In the genomic region with DNA sequence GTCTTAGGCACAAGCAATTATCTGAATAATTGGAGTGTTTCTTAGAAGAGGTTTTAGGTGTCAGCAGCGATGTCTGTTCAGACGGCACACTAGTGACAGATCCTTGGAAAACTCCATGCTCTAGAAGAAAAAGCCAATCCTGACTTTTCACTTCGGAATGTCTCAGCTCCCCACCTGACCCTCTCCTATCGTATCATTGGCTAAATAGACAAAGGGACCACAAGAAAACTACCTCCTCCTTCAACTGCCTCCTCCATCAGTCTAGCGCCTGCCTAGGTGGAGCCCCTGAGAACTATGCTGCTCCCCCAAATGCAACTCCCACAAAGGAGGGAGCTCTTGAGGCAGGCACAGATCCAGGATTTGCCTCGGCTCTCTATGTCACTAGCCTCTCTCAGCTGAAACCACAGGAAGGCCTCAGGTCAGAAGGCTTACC, we compare ENCODE assay signal across 8 cellular contexts.
DNase-seq lines count a peak whose midpoint lies in the region; ATAC-seq and TF ChIP-seq lines count a peak whose summit lies in the region.

No MANE protein-coding gene starts in this region.

- peak overlapping the region; percentile 68 to 70 for H3K4me3 Mint-ChIP-seq in stimulated activated naive B cell treated with anti-CD40 and anti-IgM and Interleukin-4, amounts not matched to agents 10 μg/mL and 1 μg/mL and 100 μg/mL, for 72 hours

- H3K27ac ChIP-seq in SJSA1 (peak overlapping the region; percentile 92), foreskin keratinocyte (peak overlapping the region; percentile 80)

- no peaks in the 10 kb centered on the region for H3K36me3 ChIP-seq in SJSA1

- H3K4me1 Mint-ChIP-seq in stimulated activated naive B cell treated with anti-CD40 and anti-IgM and Interleukin-4, amounts not matched to agents 10 μg/mL and 1 μg/mL and 100 μg/mL, for 72 hours, result peaks cover 67 to 88% of the 10 kb centered on the region in 2 donors

- H3K27me3 Mint-ChIP-seq in stimulated activated naive B cell treated with anti-CD40 and anti-IgM and Interleukin-4, amounts not matched to agents 10 μg/mL and 1 μg/mL and 100 μg/mL, for 72 hours, result no peaks in the 10 kb centered on the region

- peak overlapping the region; percentile 99 for H3K27ac Mint-ChIP-seq in stimulated activated naive B cell treated with anti-CD40 and anti-IgM and Interleukin-4, amounts not matched to agents 10 μg/mL and 1 μg/mL and 100 μg/mL, for 72 hours

- ATAC-seq in GM19455 (IDR thresholded peaks at IDR 0.05; ENCODE audit: unreplicated experiment), result peak; percentile 4
- peak; percentile 35 for ATAC-seq in foreskin keratinocyte
- ATAC-seq in stimulated activated naive B cell treated with anti-CD40 and anti-IgM and Interleukin-4, amounts not matched to agents 10 μg/mL and 1 μg/mL and 100 μg/mL, for 72 hours (replicated peaks), result peak in 1 of 2 donors; percentile 0
- ATAC-seq in GM19467 (IDR thresholded peaks at IDR 0.05; ENCODE audit: unreplicated experiment), result no peak
- ATAC-seq in GM18517 (IDR thresholded peaks at IDR 0.05; ENCODE audit: unreplicated experiment), result no peak

- H3K4me1 ChIP-seq in SJSA1 (replicated peaks) (peaks cover 87% of the 10 kb centered on the region), foreskin keratinocyte (peaks cover 21% of the 10 kb centered on the region)

- no peaks in the 10 kb centered on the region for H3K27me3 ChIP-seq in SJSA1 (replicated peaks)
- no peaks in the 10 kb centered on the region for H3K27me3 ChIP-seq in foreskin keratinocyte

- H3K9me3 ChIP-seq in SJSA1 (replicated peaks), result no peaks in the 10 kb centered on the region

- peaks cover 0 to 3% of the 10 kb centered on the region in 2 donors for H3K36me3 Mint-ChIP-seq in stimulated activated naive B cell treated with anti-CD40 and anti-IgM and Interleukin-4, amounts not matched to agents 10 μg/mL and 1 μg/mL and 100 μg/mL, for 72 hours

- no peak for DNase-seq in SJSA1 (ENCODE audit: low read depth in 1 of 2, low spot score in 2 of 2)
- no peak for DNase-seq in foreskin keratinocyte
- DNase-seq in stimulated activated naive B cell treated with anti-CD40 and anti-IgM and Interleukin-4, amounts not matched to agents 10 μg/mL and 1 μg/mL and 100 μg/mL, for 72 hours, result no peak
- DNase-seq in NCI-H1930 (lab: John Stamatoyannopoulos, UW), result no peak
- no peak for DNase-seq in central memory CD4-positive, alpha-beta T cell

- no peak overlapping the region for H3K4me3 ChIP-seq in SJSA1

- no peak for TF ChIP-seq CTCF in foreskin keratinocyte (conservative IDR thresholded peaks at IDR 0.05)

- no peaks in the 10 kb centered on the region for H3K9me3 Mint-ChIP-seq in stimulated activated naive B cell treated with anti-CD40 and anti-IgM and Interleukin-4, amounts not matched to agents 10 μg/mL and 1 μg/mL and 100 μg/mL, for 72 hours

Comparison
In these comparisons a context has a peak if more than half of its experiments do, and no peak if none do; other contexts are left out.
1. ATAC-seq: peak in GM19455 (single experiment) and foreskin keratinocyte (single experiment); none in GM19467 (single experiment) and GM18517 (single experiment).